Comparison of ENCODE assay signal across 8 cellular contexts in genomic region chr10:123559066-123559822, GRCh38.
A peak's percentile ranks its signal among the peaks of the same experiment; 100 is the strongest.
DNase-seq lines count a peak whose midpoint lies in the region; ATAC-seq and TF ChIP-seq lines count a peak whose summit lies in the region.

No MANE protein-coding gene starts in this region.

- H3K4me3 ChIP-seq in Panc1 (ENCODE audit: low read depth in 2 of 2, low read length in 2 of 2) (no peak overlapping the region), fibroblast of the aortic adventitia (ENCODE audit: low read depth, low read length) (no peak overlapping the region), neuronal stem cell (ENCODE audit: low read length in 2 of 2) (no peak overlapping the region)

- H2AFZ ChIP-seq in neuronal stem cell (ENCODE audit: low read length), result peak overlapping the region; percentile 53

- H4K8ac ChIP-seq in neuronal stem cell (ENCODE audit: low read depth, low read length), result no peak overlapping the region

- BruUV-seq in Panc1 (replicated peaks; lab: Mats Ljungman, UMichigan), result no TSS peak

- H3K4me2 ChIP-seq in neuronal stem cell (ENCODE audit: insufficient read depth, low read length, poor library complexity, severe bottlenecking), result no peak overlapping the region

- H3K4me1 ChIP-seq in Panc1 (ENCODE audit: control insufficient read depth, insufficient read depth, low read length), result no peaks in the 10 kb centered on the region
- peaks cover 0 to 10% of the 10 kb centered on the region in 2 donors for H3K4me1 ChIP-seq in neuronal stem cell (ENCODE audit: control insufficient read depth in 2 of 2, insufficient read depth in 1 of 2, low read depth in 1 of 2, low read length in 2 of 2)

- H3K79me1 ChIP-seq in neuronal stem cell (ENCODE audit: low read depth, low read length), result no peaks in the 10 kb centered on the region

- no peak overlapping the region for H2BK120ac ChIP-seq in neuronal stem cell (ENCODE audit: low read depth, low read length)

- H3K36me3 ChIP-seq in Panc1 (ENCODE audit: control insufficient read depth, insufficient read depth, low read length) (no peaks in the 10 kb centered on the region), neuronal stem cell (replicated peaks in 1 of 2; ENCODE audit: control insufficient read depth in 2 of 2, insufficient read depth in 2 of 2, low read length in 2 of 2) (no peaks in the 10 kb centered on the region)

- intact Hi-C loops in Panc1 (cut with micrococcal nuclease; ENCODE audit: unreplicated experiment), result loop anchor here (1.0 to 10.0 kb wide), 4 partner anchors 174 to 515 kb away; no protein-coding TSS in a partner anchor

- peak; percentile 54 for DNase-seq in Panc1 (ENCODE audit: low read depth, low spot score)
- peak; percentile 48 for DNase-seq in activated T-helper 1 cell treated with Interleukin-2 at 50 U/mL for 16 hours (ENCODE audit: low read depth)
- peak; percentile 60 for DNase-seq in fibroblast of the aortic adventitia (ENCODE audit: low read depth)
- peak; percentile 65 for DNase-seq in neuronal stem cell (ENCODE audit: low spot score)
- DNase-seq in stromal cell of bone marrow (ENCODE audit: low read depth), result peak; percentile 25
- DNase-seq in cortex of kidney (lab: John Stamatoyannopoulos, UW), result no peak

- ATAC-seq in HG03565 (IDR thresholded peaks at IDR 0.05; ENCODE audit: unreplicated experiment), result peak; percentile 69
- ATAC-seq in Panc1, result peak; percentile 94

- H3K9ac ChIP-seq in neuronal stem cell (ENCODE audit: low read depth, low read length, poor library complexity), result no peak overlapping the region

- peak overlapping the region; percentile 62 for H3K18ac ChIP-seq in neuronal stem cell (ENCODE audit: low read length)

- TF ChIP-seq CTCF in GM12873 (IDR thresholded peaks at IDR 0.05; ENCODE audit: insufficient read depth, low read depth, low read length, missing control alignments) (peak; percentile 98), Panc1 (IDR thresholded peaks at IDR 0.05) (peak; percentile 98), fibroblast of the aortic adventitia (IDR thresholded peaks at IDR 0.05; ENCODE audit: insufficient read depth, low read length) (peak; percentile 97)

- peak overlapping the region; percentile 85 for H2AK5ac ChIP-seq in neuronal stem cell (ENCODE audit: low read depth, low read length)

- POLR2A ChIA-PET in Panc1 (lab: Charles Lee), result no interaction called here

- WGBS in neuronal stem cell (ENCODE audit: extremely low coverage in 2 of 2, insufficient read length in 2 of 2, insufficient replicate concordance in 1 of 2), 2 donors, result 100% methylated on average over 2 of the region's 28 CpGs; no CpG with 5 or more reads in 1 of the 2 donors

- CTCF ChIA-PET in Panc1 (lab: Charles Lee), result interaction anchor here (0.6 to 1.2 kb wide), 4 partner anchors 13 to 892 kb away, joined by 3 to 5 read pairs (median 3); no protein-coding TSS in a partner anchor

- H3K23ac ChIP-seq in neuronal stem cell (ENCODE audit: low read depth, low read length, poor library complexity), result no peak overlapping the region

- H4K91ac ChIP-seq in neuronal stem cell (ENCODE audit: low read depth, low read length, poor library complexity), result no peak overlapping the region

- in situ Hi-C loops in Panc1 (cut with HindIII; ENCODE audit: low pct_unique_long_range_greater_than_20kb, low sequenced_read_pairs), result no loop called here

- no peaks in the 10 kb centered on the region for H3K9me3 ChIP-seq in Panc1 (ENCODE audit: control insufficient read depth, insufficient read depth, low read depth, low read length)
- H3K9me3 ChIP-seq in neuronal stem cell (replicated peaks in 1 of 2; ENCODE audit: control insufficient read depth in 2 of 2, insufficient read depth in 1 of 2, low read depth in 1 of 2, low read length in 2 of 2), result no peaks in the 10 kb centered on the region

- H3K27ac ChIP-seq in Panc1 (ENCODE audit: low read length), result no peak overlapping the region
- H3K27ac ChIP-seq in neuronal stem cell (replicated peaks; ENCODE audit: low read length), result no peak overlapping the region

- peak overlapping the region; percentile 20 for H2BK5ac ChIP-seq in neuronal stem cell (ENCODE audit: low read length)

- H3K14ac ChIP-seq in neuronal stem cell (ENCODE audit: low read length), result no peak overlapping the region

- H3K27me3 ChIP-seq in Panc1 (ENCODE audit: control insufficient read depth, insufficient read depth, low read length) (peaks cover 7% of the 10 kb centered on the region; the same call in 1 of the 2 replicates), neuronal stem cell (ENCODE audit: control insufficient read depth in 3 of 3, insufficient read depth in 3 of 3, low read depth in 1 of 3, low read length in 3 of 3) (no peaks in the 10 kb centered on the region)

- H3K4ac ChIP-seq in neuronal stem cell (ENCODE audit: low read length), result no peak overlapping the region

- peak overlapping the region; percentile 49 for H2BK15ac ChIP-seq in neuronal stem cell (ENCODE audit: low read length)

- no peak overlapping the region for H2BK12ac ChIP-seq in neuronal stem cell (ENCODE audit: low read length)
